Comparison of ENCODE assay signal across 12 cellular contexts in the genomic region with DNA sequence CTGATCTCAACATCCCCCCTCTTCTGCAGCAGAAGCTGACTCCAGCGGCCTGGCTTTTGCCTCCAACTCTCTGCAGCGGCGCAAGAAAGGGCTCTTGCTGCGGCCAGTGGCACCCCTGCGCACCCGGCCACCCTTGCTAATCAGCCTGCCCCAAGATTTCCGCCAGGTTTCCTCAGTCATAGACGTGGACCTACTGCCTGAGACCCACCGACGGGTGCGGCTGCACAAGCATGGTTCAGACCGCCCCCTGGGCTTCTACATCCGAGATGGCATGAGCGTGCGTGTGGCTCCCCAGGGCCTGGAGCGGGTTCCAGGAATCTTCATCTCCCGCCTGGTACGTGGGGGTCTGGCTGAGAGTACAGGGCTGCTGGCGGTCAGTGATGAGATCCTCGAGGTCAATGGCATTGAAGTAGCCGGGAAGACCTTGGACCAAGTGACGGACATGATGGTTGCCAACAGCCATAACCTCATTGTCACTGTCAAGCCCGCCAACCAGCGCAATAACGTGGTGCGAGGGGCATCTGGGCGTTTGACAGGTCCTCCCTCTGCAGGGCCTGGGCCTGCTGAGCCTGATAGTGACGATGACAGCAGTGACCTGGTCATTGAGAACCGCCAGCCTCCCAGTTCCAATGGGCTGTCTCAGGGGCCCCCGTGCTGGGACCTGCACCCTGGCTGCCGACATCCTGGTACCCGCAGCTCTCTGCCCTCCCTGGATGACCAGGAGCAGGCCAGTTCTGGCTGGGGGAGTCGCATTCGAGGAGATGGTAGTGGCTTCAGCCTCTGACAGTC. TPM values are rescaled to one million over a fixed set of nuclear protein-coding genes. Genes with fewer than 3 reads are reported as not detected.
DNase-seq lines count a peak whose midpoint lies in the region; ATAC-seq lines count a peak whose summit lies in the region.
"Had no signal": no experiment of that assay in that cellular context is flagged by ENCODE, and none has a peak within 500 bp of the region (broad histone marks: within the 10 kb centered on the region; RNA-seq: fewer than 3 reads in every experiment).

No MANE protein-coding gene starts in this region.

- H3K9me3 ChIP-seq in right cardiac atrium (ENCODE audit: control insufficient read depth, low read length) (no peaks in the 10 kb centered on the region), iPS-18a (ENCODE audit: control insufficient read depth, low read depth, low read length) (no peaks in the 10 kb centered on the region)
- H3K9me3 ChIP-seq: HAP-1 had no signal

- H3K4me1 Mint-ChIP-seq in activated CD4-positive, alpha-beta memory T cell treated with anti-CD3 and anti-CD28 coated beads for 36 hours (ENCODE audit: low read depth) = peaks cover 32% of the 10 kb centered on the region
- peaks cover 74% of the 10 kb centered on the region for H3K4me1 Mint-ChIP-seq in stimulated activated naive CD8-positive, alpha-beta T cell treated with anti-CD3 and anti-CD28 coated beads, Interleukin-15, amount 100 ng/mL, for 72 hours

- H3K4me1 ChIP-seq in right cardiac atrium (ENCODE audit: control insufficient read depth, insufficient read depth, low read length) (peaks cover 2% of the 10 kb centered on the region), iPS-18a (ENCODE audit: control insufficient read depth, low read depth, low read length) (peaks cover 5% of the 10 kb centered on the region)

- intact Hi-C loops in right cardiac atrium (cut with DNase I) (loop anchor here (10.0 kb wide), 2 partner anchors 97 to 137 kb away; partner anchors contain the start of genes CTCF (in 3 of the 4) and RIPOR1 (in 1 of the 4)), Right ventricle myocardium inferior (cut with DNase I) (no loop called here)
- intact Hi-C loops in activated CD4-positive, alpha-beta memory T cell treated with anti-CD3 and anti-CD28 coated beads for 36 hours (cut with micrococcal nuclease) = loop anchor here (5.0 to 10.0 kb wide), 4 partner anchors 115 to 1673 kb away; partner anchors contain the start of genes CENPT, COG8, FHOD1 and NIP7

- no peak overlapping the region for H3K9ac ChIP-seq in iPS-18a (ENCODE audit: low read length)

- ATAC-seq in right cardiac atrium (no peak), Right ventricle myocardium inferior (no peak), HG03280 (IDR thresholded peaks at IDR 0.05; ENCODE audit: unreplicated experiment) (no peak)
- ATAC-seq in stimulated activated naive CD8-positive, alpha-beta T cell treated with anti-CD3 and anti-CD28 coated beads, Interleukin-15, amount 100 ng/mL, for 72 hours = no peak

- DNase-seq in right cardiac atrium (peak; percentile 28 to 66 (median 62)), Right ventricle myocardium inferior (ENCODE audit: missing footprints) (no peak), NCI-H128 (lab: John Stamatoyannopoulos, UW; ENCODE audit: unreplicated experiment) (no peak), NCI-H774 (lab: John Stamatoyannopoulos, UW) (no peak)
- no peak for DNase-seq in activated CD4-positive, alpha-beta memory T cell treated with anti-CD3 and anti-CD28 coated beads for 36 hours
- DNase-seq in stimulated activated naive CD8-positive, alpha-beta T cell treated with anti-CD3 and anti-CD28 coated beads, Interleukin-15, amount 100 ng/mL, for 72 hours = no peak
- DNase-seq: amniotic stem cell; effector CD4-positive, alpha-beta T cell; NCI-H446 had no signal

- CTCF ChIA-PET in activated CD4-positive, alpha-beta memory T cell treated with anti-CD3 and anti-CD28 coated beads for 36 hours (lab: Charles Lee) = interaction anchor here (1.2 to 3.8 kb wide), 5 partner anchors 17 to 179 kb away, joined by 3 to 43 read pairs (median 7); partner anchors contain the start of gene CARMIL2

- H3K9me3 Mint-ChIP-seq in activated CD4-positive, alpha-beta memory T cell treated with anti-CD3 and anti-CD28 coated beads for 36 hours = no peaks in the 10 kb centered on the region
- no peaks in the 10 kb centered on the region for H3K9me3 Mint-ChIP-seq in stimulated activated naive CD8-positive, alpha-beta T cell treated with anti-CD3 and anti-CD28 coated beads, Interleukin-15, amount 100 ng/mL, for 72 hours

- POLR2A ChIA-PET in activated CD4-positive, alpha-beta memory T cell treated with anti-CD3 and anti-CD28 coated beads for 36 hours (lab: Charles Lee) = interaction anchor here (1.1 kb wide), 1 partner anchor 18 kb away, joined by 4 read pairs; the partner anchor contains the start of gene CARMIL2

- H3K27ac ChIP-seq in right cardiac atrium (ENCODE audit: low read length) (no peak overlapping the region), iPS-18a (ENCODE audit: low read length) (no peak overlapping the region)

- H3K4me3 ChIP-seq in right cardiac atrium (ENCODE audit: low read length) (no peak overlapping the region), iPS-18a (ENCODE audit: low read length) (peak overlapping the region; percentile 99)

- H3K27me3 ChIP-seq in right cardiac atrium (ENCODE audit: control insufficient read depth, insufficient read depth) = no peaks in the 10 kb centered on the region
- H3K27me3 ChIP-seq in iPS-18a (ENCODE audit: control insufficient read depth, insufficient read depth, low read length) = peaks cover 13% of the 10 kb centered on the region

- H3K4me3 Mint-ChIP-seq in activated CD4-positive, alpha-beta memory T cell treated with anti-CD3 and anti-CD28 coated beads for 36 hours = peak overlapping the region; percentile 86
- H3K4me3 Mint-ChIP-seq in stimulated activated naive CD8-positive, alpha-beta T cell treated with anti-CD3 and anti-CD28 coated beads, Interleukin-15, amount 100 ng/mL, for 72 hours = peak overlapping the region; percentile 95

- 94% methylated on average over 34 of the region's 34 CpGs for WGBS in right cardiac atrium

- H3K27me3 Mint-ChIP-seq in activated CD4-positive, alpha-beta memory T cell treated with anti-CD3 and anti-CD28 coated beads for 36 hours = no peaks in the 10 kb centered on the region
- H3K27me3 Mint-ChIP-seq in stimulated activated naive CD8-positive, alpha-beta T cell treated with anti-CD3 and anti-CD28 coated beads, Interleukin-15, amount 100 ng/mL, for 72 hours = no peaks in the 10 kb centered on the region

- H3K27ac Mint-ChIP-seq in activated CD4-positive, alpha-beta memory T cell treated with anti-CD3 and anti-CD28 coated beads for 36 hours = no peak overlapping the region
- H3K27ac Mint-ChIP-seq in stimulated activated naive CD8-positive, alpha-beta T cell treated with anti-CD3 and anti-CD28 coated beads, Interleukin-15, amount 100 ng/mL, for 72 hours = no peak overlapping the region

- no peaks in the 10 kb centered on the region for H3K36me3 ChIP-seq in iPS-18a (ENCODE audit: control insufficient read depth, low read depth, low read length)

- peaks cover 10% of the 10 kb centered on the region for H3K36me3 Mint-ChIP-seq in activated CD4-positive, alpha-beta memory T cell treated with anti-CD3 and anti-CD28 coated beads for 36 hours

RNA-seq across cellular contexts. Expression of gene PARD6A, which starts 1.3 kb away (rescaled TPM):
- total RNA-seq in right cardiac atrium (1 to 10 TPM; 3.4 to 3.5 (median 3.5) TPM), Right ventricle myocardium inferior (3.7 TPM)
- 3.1 TPM for polyA plus RNA-seq in right cardiac atrium
- 10 to 100 TPM; 11.2 to 11.5 TPM for total RNA-seq in activated CD4-positive, alpha-beta memory T cell treated with anti-CD3 and anti-CD28 coated beads for 36 hours

RNA-seq across cellular contexts. Expression of gene ACD, which starts 2.0 kb away (rescaled TPM):
- total RNA-seq in right cardiac atrium (10 to 100 TPM in 2 of 4 donors, 1 to 10 TPM in 2; 7.9 to 10.9 (median 9.4) TPM), Right ventricle myocardium inferior (9.7 TPM)
- 9.9 TPM for polyA plus RNA-seq in right cardiac atrium
- total RNA-seq in activated CD4-positive, alpha-beta memory T cell treated with anti-CD3 and anti-CD28 coated beads for 36 hours = 10 to 100 TPM; 63.0 to 63.9 TPM

RNA-seq across cellular contexts. Expression of gene ENKD1, which starts 4.5 kb away (rescaled TPM):
- total RNA-seq in right cardiac atrium (10 to 100 TPM in 2 of 4 donors, 1 to 10 TPM in 2; 8.6 to 11.1 (median 9.5) TPM), Right ventricle myocardium inferior (9.9 TPM)
- 12.9 TPM for polyA plus RNA-seq in right cardiac atrium
- total RNA-seq in activated CD4-positive, alpha-beta memory T cell treated with anti-CD3 and anti-CD28 coated beads for 36 hours = 10 to 100 TPM in 1 of 2 experiments, 1 to 10 TPM in 1; 9.3 to 10.1 TPM

RNA-seq across cellular contexts. Expression of gene C16orf86, which starts 4.6 kb away (rescaled TPM):
- 1 to 10 TPM; 3.9 to 6.2 (median 4.9) TPM for total RNA-seq in right cardiac atrium
- polyA plus RNA-seq in right cardiac atrium = 6.0 TPM
- 3.0 TPM for total RNA-seq in Right ventricle myocardium inferior
- 1 to 10 TPM; 2.2 to 2.5 TPM for total RNA-seq in activated CD4-positive, alpha-beta memory T cell treated with anti-CD3 and anti-CD28 coated beads for 36 hours

RNA-seq across cellular contexts. Expression of gene CARMIL2, which starts 17.1 kb away (rescaled TPM):
- total RNA-seq in right cardiac atrium (1 to 10 TPM in 2 of 4 donors, under 1 TPM in 2; 0.65 to 1.2 (median 1.0) TPM), Right ventricle myocardium inferior (0.30 TPM)
- 0.66 TPM for polyA plus RNA-seq in right cardiac atrium
- total RNA-seq in activated CD4-positive, alpha-beta memory T cell treated with anti-CD3 and anti-CD28 coated beads for 36 hours = 100 to 1,000 TPM; 136 to 151 TPM

Comparison
In these comparisons a context has a peak if more than half of its experiments do, and no peak if none do; other contexts are left out.
1. DNase-seq: peak in right cardiac atrium (3 of 3); none in Right ventricle myocardium inferior (single experiment), activated CD4-positive, alpha-beta memory T cell treated with anti-CD3 and anti-CD28 coated beads for 36 hours (single experiment), stimulated activated naive CD8-positive, alpha-beta T cell treated with anti-CD3 and anti-CD28 coated beads, Interleukin-15, amount 100 ng/mL, for 72 hours (0 of 2), NCI-H128 (single experiment) and NCI-H774 (single experiment).